Comparison of ENCODE assay signal across 7 cellular contexts in genomic region chr12:117671734-117672133, GRCh38.
DNase-seq lines count a peak whose midpoint lies in the region; TF ChIP-seq lines count a peak whose summit lies in the region.

No MANE protein-coding gene starts in this region.

- peak overlapping the region; percentile 15; the same call in 1 of the 2 replicates for H3K27ac ChIP-seq in VCaP

- H3K4me3 ChIP-seq in Jurkat, Clone E6-1 (ENCODE audit: low read length) = no peak overlapping the region

- peak; percentile 13 for DNase-seq in ELR (ENCODE audit: low read depth)
- peak; percentile 19 for DNase-seq in Jurkat, Clone E6-1 (ENCODE audit: low read depth, low spot score)
- DNase-seq in myocyte (ENCODE audit: low read depth) = peak; percentile 3
- DNase-seq in NCI-H1436 (lab: John Stamatoyannopoulos, UW) = no peak
- DNase-seq in NCI-H2107 (lab: John Stamatoyannopoulos, UW) = no peak
- no peak for DNase-seq in activated gamma-delta T cell (lab: John Stamatoyannopoulos, UW)

- peak; percentile 91 for TF ChIP-seq CTCF in VCaP (conservative IDR thresholded peaks at IDR 0.05)

Comparison
In these comparisons a context has a peak if more than half of its experiments do, and no peak if none do; other contexts are left out.
1. DNase-seq: peak in ELR (single experiment), Jurkat, Clone E6-1 (single experiment) and myocyte (single experiment); none in NCI-H1436 (single experiment), NCI-H2107 (single experiment) and activated gamma-delta T cell (single experiment).